Comparison of ENCODE assay signal across 8 cellular contexts in genomic region chr3:64530434-64531049, GRCh38.
DNase-seq lines count a peak whose midpoint lies in the region; ATAC-seq, FAIRE-seq and TF ChIP-seq lines count a peak whose summit lies in the region.

No MANE protein-coding gene starts in this region.

- no peaks in the 10 kb centered on the region for H3K36me3 Mint-ChIP-seq in activated CD4-positive, alpha-beta T cell treated with anti-CD3 and anti-CD28 coated beads, Interleukin-2, amount 10 ng/mL, durations not matched to agents 24 days and 14 days (ENCODE audit: low read depth)
- no peaks in the 10 kb centered on the region for H3K36me3 Mint-ChIP-seq in effector memory CD8-positive, alpha-beta T cell (ENCODE audit: insufficient read depth)

- TF ChIP-seq EP300 in ovary (IDR thresholded peaks at IDR 0.05), result no peak

- H3K4me3 Mint-ChIP-seq in activated CD4-positive, alpha-beta T cell treated with anti-CD3 and anti-CD28 coated beads, Interleukin-2, amount 10 ng/mL, durations not matched to agents 24 days and 14 days, result no peak overlapping the region
- no peak overlapping the region for H3K4me3 Mint-ChIP-seq in effector memory CD8-positive, alpha-beta T cell

- H3K27ac ChIP-seq in ovary, result no peak overlapping the region

- no peaks in the 10 kb centered on the region for H3K27me3 ChIP-seq in ovary

- H3K27ac Mint-ChIP-seq in activated CD4-positive, alpha-beta T cell treated with anti-CD3 and anti-CD28 coated beads, Interleukin-2, amount 10 ng/mL, durations not matched to agents 24 days and 14 days, result no peak overlapping the region
- no peak overlapping the region for H3K27ac Mint-ChIP-seq in effector memory CD8-positive, alpha-beta T cell

- H3K4me1 Mint-ChIP-seq in activated CD4-positive, alpha-beta T cell treated with anti-CD3 and anti-CD28 coated beads, Interleukin-2, amount 10 ng/mL, durations not matched to agents 24 days and 14 days, result no peaks in the 10 kb centered on the region
- no peaks in the 10 kb centered on the region for H3K4me1 Mint-ChIP-seq in effector memory CD8-positive, alpha-beta T cell (ENCODE audit: low read depth in 2 of 2)

- no peaks in the 10 kb centered on the region for H3K27me3 Mint-ChIP-seq in activated CD4-positive, alpha-beta T cell treated with anti-CD3 and anti-CD28 coated beads, Interleukin-2, amount 10 ng/mL, durations not matched to agents 24 days and 14 days
- H3K27me3 Mint-ChIP-seq in effector memory CD8-positive, alpha-beta T cell, result no peaks in the 10 kb centered on the region

- no peak overlapping the region for H3K4me3 ChIP-seq in fibroblast of villous mesenchyme (ENCODE audit: low read depth, low read length)
- no peak overlapping the region for H3K4me3 ChIP-seq in ovary

- 13 to 21% (median 14%) methylated on average over 8 of the region's 8 CpGs for WGBS in ovary, 3 donors

- TF ChIP-seq POLR2A in ovary (IDR thresholded peaks at IDR 0.05), result no peak

- FAIRE-seq in TTC549 (lab: Jason Lieb, UNC), result peak; percentile 73

- H3K9me3 Mint-ChIP-seq in activated CD4-positive, alpha-beta T cell treated with anti-CD3 and anti-CD28 coated beads, Interleukin-2, amount 10 ng/mL, durations not matched to agents 24 days and 14 days, result no peaks in the 10 kb centered on the region
- H3K9me3 Mint-ChIP-seq in effector memory CD8-positive, alpha-beta T cell, result no peaks in the 10 kb centered on the region

- TF ChIP-seq CTCF in fibroblast of villous mesenchyme (IDR thresholded peaks at IDR 0.05; ENCODE audit: insufficient read depth, low read depth, low read length), result peak; percentile 72
- peak; percentile 45 to 88 (median 78) for TF ChIP-seq CTCF in ovary (IDR thresholded peaks at IDR 0.05)

- H3K36me3 ChIP-seq in ovary, result no peaks in the 10 kb centered on the region

- no peak for ATAC-seq in HG02885 (IDR thresholded peaks at IDR 0.05; ENCODE audit: poor library complexity, unreplicated experiment)
- no peak for ATAC-seq in effector memory CD8-positive, alpha-beta T cell (replicated peaks)

- H3K9me3 ChIP-seq in ovary, result no peaks in the 10 kb centered on the region

- H3K4me1 ChIP-seq in ovary (ENCODE audit: insufficient read depth), result no peaks in the 10 kb centered on the region

- peak; percentile 68 for DNase-seq in activated CD4-positive, alpha-beta T cell treated with anti-CD3 and anti-CD28 coated beads, Interleukin-2, amount 10 ng/mL, durations not matched to agents 24 days and 14 days
- no peak for DNase-seq in activated CD4-positive, alpha-beta T cell treated with anti-CD3 and anti-CD28 coated beads, Interleukin-2, amount 50 U/mL, for 4 hours
- DNase-seq in LoVo (ENCODE audit: low spot score) (peak; percentile 25), fibroblast of villous mesenchyme (ENCODE audit: low read depth) (peak; percentile 68), ovary (peak; percentile 69 to 88 (median 80))
- no peak for DNase-seq in effector memory CD8-positive, alpha-beta T cell

- intact Hi-C loops in activated CD4-positive, alpha-beta T cell treated with anti-CD3 and anti-CD28 coated beads, Interleukin-2, amount 10 ng/mL, durations not matched to agents 24 days and 14 days (cut with micrococcal nuclease), result loop anchor here (5.0 kb wide), 2 partner anchors 1142 to 1202 kb away; no protein-coding TSS in a partner anchor
- intact Hi-C loops in ovary (cut with DNase I), result loop anchor here (5.0 to 10.0 kb wide), 9 partner anchors 154 to 1217 kb away; partner anchors contain the start of gene ADAMTS9 (in 4 of the 4)

Comparison
In these comparisons a context has a peak if more than half of its experiments do, and no peak if none do; other contexts are left out.
1. DNase-seq: peak in activated CD4-positive, alpha-beta T cell treated with anti-CD3 and anti-CD28 coated beads, Interleukin-2, amount 10 ng/mL, durations not matched to agents 24 days and 14 days (single experiment), LoVo (single experiment), fibroblast of villous mesenchyme (single experiment) and ovary (5 of 5); none in activated CD4-positive, alpha-beta T cell treated with anti-CD3 and anti-CD28 coated beads, Interleukin-2, amount 50 U/mL, for 4 hours (0 of 2) and effector memory CD8-positive, alpha-beta T cell (0 of 3).